In genomic region chr14:49612251-49612650, GRCh38 we compare ENCODE assay signal across 17 cellular contexts. TPM values are rescaled to one million over a fixed set of nuclear protein-coding genes. Genes with fewer than 3 reads are reported as not detected.
DNase-seq lines count a peak whose midpoint lies in the region; ATAC-seq and TF ChIP-seq lines count a peak whose summit lies in the region.
"Had no signal": no experiment of that assay in that cellular context is flagged by ENCODE, and none has a peak within 500 bp of the region (broad histone marks: within the 10 kb centered on the region; RNA-seq: fewer than 3 reads in every experiment).

No MANE protein-coding gene starts in this region.

- H3K79me2 ChIP-seq in SK-N-SH (ENCODE audit: insufficient read depth): peaks cover 24% of the 10 kb centered on the region

- ATAC-seq in SK-N-SH treated with all-trans-retinoic acid at 6 μM for 48 hours (peak; percentile 31; the same call in 2 of the 3 replicates), WTC11 (no peak), HG03342 (IDR thresholded peaks at IDR 0.05; ENCODE audit: unreplicated experiment) (no peak)
- ATAC-seq: A549 had no signal

- no peaks in the 10 kb centered on the region for H3K9me2 ChIP-seq in SK-N-SH

- no peak overlapping the region for H3K4me3 Mint-ChIP-seq in WTC11
- no peak overlapping the region for H3K4me3 Mint-ChIP-seq in nephron
- H3K4me3 Mint-ChIP-seq: CD4-positive, alpha-beta T cell had no signal

- WGBS in SK-N-SH (ENCODE audit: low lambda C conversion rate): 88% methylated on average over 4 of the region's 4 CpGs

- H3K36me3 Mint-ChIP-seq in WTC11 (peaks cover 13% of the 10 kb centered on the region), nephron (ENCODE audit: low read depth) (peaks cover 26% of the 10 kb centered on the region)

- no peaks in the 10 kb centered on the region for H3K4me1 Mint-ChIP-seq in WTC11
- H3K4me1 Mint-ChIP-seq in nephron: no peaks in the 10 kb centered on the region

- H3K4me3 ChIP-seq in SK-N-SH (ENCODE audit: low read depth in 2 of 2, low read length in 1 of 2): no peak overlapping the region
- H3K4me3 ChIP-seq: A549, GM23248, HAP-1 had no signal

- H3K9ac ChIP-seq in SK-N-SH: no peak overlapping the region
- H3K9ac ChIP-seq: GM23248 had no signal

- peak overlapping the region in 1 of 2 experiments; percentile 29; a peak in 1 of 4 replicates for H3K27ac ChIP-seq in SK-N-SH (ENCODE audit: low read depth in 2 of 2, low read length in 1 of 2)
- H3K27ac ChIP-seq: 22Rv1, A549, C4-2B, GM23248, HL-60 had no signal

- CTCF ChIA-PET in SK-N-SH (lab: Yijun Ruan, JAX): interaction anchor here (0.7 kb wide), 1 partner anchor 25 kb away, joined by 4 read pairs; no protein-coding TSS in a partner anchor
- CTCF ChIA-PET in WTC11 (lab: Charles Lee): interaction anchor here (1.0 kb wide), 1 partner anchor 9 kb away, joined by 3 read pairs; the partner anchor contains the start of genes MGAT2 and RPL36AL

- no peak overlapping the region for H2AFZ ChIP-seq in SK-N-SH (ENCODE audit: low read depth)
- H2AFZ ChIP-seq: GM23248 had no signal

- no peaks in the 10 kb centered on the region for H3K27me3 ChIP-seq in SK-N-SH (ENCODE audit: insufficient read depth)

- no peak for TF ChIP-seq RAD21 in SK-N-SH (IDR thresholded peaks at IDR 0.05; ENCODE audit: low read length)

- no peaks in the 10 kb centered on the region for H3K9me3 ChIP-seq in SK-N-SH
- H3K9me3 ChIP-seq: A549, Caco-2, HAP-1 had no signal

- TF ChIP-seq EP300 in SK-N-SH (IDR thresholded peaks at IDR 0.05; ENCODE audit: borderline replicate concordance in 1 of 2, low read depth in 1 of 2, low read length in 1 of 2): no peak

- TF ChIP-seq CTCF in SK-N-SH (IDR thresholded peaks at IDR 0.05): no peak
- no peak for TF ChIP-seq CTCF in WTC11 (IDR thresholded peaks at IDR 0.05)
- no peak for TF ChIP-seq CTCF in nephron (IDR thresholded peaks at IDR 0.05; ENCODE audit: unreplicated experiment in 3 of 3)

- H3K4me1 ChIP-seq in SK-N-SH (ENCODE audit: control insufficient read depth in 1 of 2, insufficient read depth in 2 of 2, low read depth in 1 of 2, low read length in 1 of 2): no peaks in the 10 kb centered on the region

- H3K9me3 Mint-ChIP-seq in WTC11 (no peaks in the 10 kb centered on the region), nephron (no peaks in the 10 kb centered on the region)
- H3K9me3 Mint-ChIP-seq: CD4-positive, alpha-beta T cell had no signal

- H3K4me2 ChIP-seq in SK-N-SH: no peak overlapping the region
- H3K4me2 ChIP-seq: A549 had no signal

- DNase-seq in SK-N-SH (no peak), WTC11 (ENCODE audit: low spot score) (no peak), inferior parietal cortex (ENCODE audit: extremely low spot score) (no peak), putamen (ENCODE audit: low spot score) (no peak)
- DNase-seq: AML-193; Caco-2; CD4-positive, alpha-beta T cell; GDM1; GM23248 had no signal

- H3K27ac Mint-ChIP-seq in WTC11 (peak overlapping the region; percentile 43; the same call in 1 of the 2 replicates), nephron (peak overlapping the region in 2 of 3 experiments; percentile 61 to 81)
- H3K27ac Mint-ChIP-seq: CD4-positive, alpha-beta T cell had no signal

- H3K36me3 ChIP-seq in SK-N-SH (replicated peaks in 1 of 2; ENCODE audit: control insufficient read depth in 1 of 2, insufficient read depth in 2 of 2, low read length in 1 of 2): peaks cover 0 to 17% of the 10 kb centered on the region in 2 experiments

- H3K27me3 Mint-ChIP-seq in WTC11 (ENCODE audit: low read depth): no peaks in the 10 kb centered on the region
- no peaks in the 10 kb centered on the region for H3K27me3 Mint-ChIP-seq in nephron (ENCODE audit: low read depth)
- H3K27me3 Mint-ChIP-seq: CD4-positive, alpha-beta T cell had no signal

- no peaks in the 10 kb centered on the region for H4K20me1 ChIP-seq in SK-N-SH (ENCODE audit: insufficient read depth)

- peaks cover 24% of the 10 kb centered on the region for H3F3A ChIP-seq in SK-N-SH (replicated peaks; ENCODE audit: insufficient read depth)

- POLR2A ChIA-PET in SK-N-SH (lab: Yijun Ruan, JAX) (no interaction called here), WTC11 (lab: Charles Lee) (interaction anchor here (0.8 kb wide), 1 partner anchor 9 kb away, joined by 6 read pairs; the partner anchor contains the start of gene MGAT2)

TF ChIP-seq in SK-N-SH treated with all-trans-retinoic acid at 6 μM for 48 hours, 23 proteins besides CTCF, POLR2A, EP300 and RAD21 (continues in another document):
- TF ChIP-seq ESRRG (CRISPR knock-in tag; IDR thresholded peaks at IDR 0.05) (no peak), ZNF70 (CRISPR knock-in tag; IDR thresholded peaks at IDR 0.05) (no peak), BACH2 (CRISPR knock-in tag; IDR thresholded peaks at IDR 0.05; ENCODE audit: borderline replicate concordance) (no peak), ZNF565 (CRISPR knock-in tag; conservative IDR thresholded peaks at IDR 0.05; ENCODE audit: low read depth) (no peak), ZFP30 (CRISPR knock-in tag; IDR thresholded peaks at IDR 0.05) (no peak), OSR1 (CRISPR knock-in tag; IDR thresholded peaks at IDR 0.05) (no peak)

TF ChIP-seq in SK-N-SH, 30 proteins besides CTCF, POLR2A, EP300 and RAD21 (continues in another document):
- no peak for TF ChIP-seq TEAD4 (IDR thresholded peaks at IDR 0.05; ENCODE audit: borderline replicate concordance, insufficient read depth)
- TF ChIP-seq GABPA (IDR thresholded peaks at IDR 0.05; ENCODE audit: low read depth): no peak
- no peak for TF ChIP-seq IRF3 (IDR thresholded peaks at IDR 0.05; ENCODE audit: low read depth, low read length)
- no peak for TF ChIP-seq USF2 (IDR thresholded peaks at IDR 0.05; ENCODE audit: borderline replicate concordance, low read depth, low read length)
- no peak for TF ChIP-seq MEF2A (IDR thresholded peaks at IDR 0.05; ENCODE audit: borderline replicate concordance, low read depth)

TF ChIP-seq in WTC11, 78 proteins besides CTCF, POLR2A, EP300 and RAD21:
- TF ChIP-seq ETV6 (CRISPR knock-in tag; IDR thresholded peaks at IDR 0.05): no peak
- TF ChIP-seq NFYB (CRISPR knock-in tag; conservative IDR thresholded peaks at IDR 0.05; ENCODE audit: low read depth): no peak
- no peak for TF ChIP-seq NFE2L1 (CRISPR knock-in tag; IDR thresholded peaks at IDR 0.05)
- TF ChIP-seq IRF2 (CRISPR knock-in tag; IDR thresholded peaks at IDR 0.05; ENCODE audit: borderline replicate concordance, low read depth): no peak

RNA-seq across cellular contexts. Expression of gene RPL36AL, which starts 8.2 kb away (rescaled TPM):
- 260 and 337 TPM in 2 replicates for polyA plus RNA-seq in SK-N-SH (2012; rRNA removed)
- polyA plus RNA-seq in SK-N-SH (2012; cell fraction: cytosol; rRNA removed): 446 and 755 TPM in 2 replicates
- polyA plus RNA-seq in SK-N-SH (2012; cell fraction: nucleus; rRNA removed): 59.1 and 73.7 TPM in 2 replicates
- 173 to 212 TPM (median 177 TPM) in 3 replicates for total RNA-seq in WTC11 (2021)

RNA-seq across cellular contexts. Expression of gene MGAT2, which starts 8.3 kb away (rescaled TPM):
- polyA plus RNA-seq in SK-N-SH (2012; rRNA removed): 20.6 and 22.0 TPM in 2 replicates
- polyA plus RNA-seq in SK-N-SH (2012; cell fraction: cytosol; rRNA removed): 24.4 and 24.8 TPM in 2 replicates
- 9.3 and 9.7 TPM in 2 replicates for polyA plus RNA-seq in SK-N-SH (2012; cell fraction: nucleus; rRNA removed)
- total RNA-seq in WTC11 (2021): 24.5 to 27.7 TPM (median 25.2 TPM) in 3 replicates

RNA-seq across cellular contexts. Expression of gene LRR1, which starts 13.5 kb away (rescaled TPM):
- 9.3 and 9.5 TPM in 2 replicates for polyA plus RNA-seq in SK-N-SH (2012; rRNA removed)
- 11.5 and 17.6 TPM in 2 replicates for polyA plus RNA-seq in SK-N-SH (2012; cell fraction: cytosol; rRNA removed)
- 3.7 and 4.5 TPM in 2 replicates for polyA plus RNA-seq in SK-N-SH (2012; cell fraction: nucleus; rRNA removed)
- total RNA-seq in WTC11 (2021): 32.5 to 42.6 TPM (median 32.8 TPM) in 3 replicates

RNA-seq across cellular contexts. Expression of gene DNAAF2, which starts 22.8 kb away (rescaled TPM):
- 8.9 and 9.9 TPM in 2 replicates for polyA plus RNA-seq in SK-N-SH (2012; rRNA removed)
- 10.8 and 11.4 TPM in 2 replicates for polyA plus RNA-seq in SK-N-SH (2012; cell fraction: cytosol; rRNA removed)
- polyA plus RNA-seq in SK-N-SH (2012; cell fraction: nucleus; rRNA removed): 5.8 and 9.6 TPM in 2 replicates
- 19.9 to 22.8 TPM (median 22.5 TPM) in 3 replicates for total RNA-seq in WTC11 (2021)

RNA-seq across cellular contexts. Expression of gene RPS29, which starts 26.1 kb away (rescaled TPM):
- 11,220 and 15,074 TPM in 2 replicates for polyA plus RNA-seq in SK-N-SH (2012; rRNA removed)
- polyA plus RNA-seq in SK-N-SH (2012; cell fraction: cytosol; rRNA removed): 14,126 and 18,473 TPM in 2 replicates
- 2,005 and 4,034 TPM in 2 replicates for polyA plus RNA-seq in SK-N-SH (2012; cell fraction: nucleus; rRNA removed)
- total RNA-seq in WTC11 (2021): 2,168 to 2,393 TPM (median 2,330 TPM) in 3 replicates
